In genomic region chr4:139515531-139515958, GRCh38 we compare ENCODE assay signal across 26 cellular contexts. TPM values are rescaled to one million over a fixed set of nuclear protein-coding genes. Genes with fewer than 3 reads are reported as not detected.
DNase-seq lines count a peak whose midpoint lies in the region; ATAC-seq and TF ChIP-seq lines count a peak whose summit lies in the region.
"Had no signal": no experiment of that assay in that cellular context is flagged by ENCODE, and none has a peak within 500 bp of the region (broad histone marks: within the 10 kb centered on the region; RNA-seq: fewer than 3 reads in every experiment).

No MANE protein-coding gene starts in this region.

- peaks cover 8% of the 10 kb centered on the region for H3K4me1 Mint-ChIP-seq in T-helper 17 cell
- H3K4me1 Mint-ChIP-seq: CD8-positive, alpha-beta memory T cell; IgD-negative memory B cell had no signal

- intact Hi-C loops in heart left ventricle (cut with DNase I) = no loop called here

- H3K79me2 ChIP-seq in osteoblast (ENCODE audit: insufficient read depth, low read length) = no peaks in the 10 kb centered on the region

- H3K27me3 Mint-ChIP-seq in T-helper 17 cell = no peaks in the 10 kb centered on the region
- H3K27me3 Mint-ChIP-seq: activated T-cell treated with anti-CD3 and anti-CD28 coated beads, Interleukin-2, amount 50 U/mL, for 24 hours; IgD-negative memory B cell had no signal

- no peak for ATAC-seq in T-helper 17 cell
- ATAC-seq in heart left ventricle = peak; percentile 56 to 71 (median 65)
- ATAC-seq in GM19023 (IDR thresholded peaks at IDR 0.05; ENCODE audit: unreplicated experiment) = no peak
- no peak for ATAC-seq in SK-N-SH treated with all-trans-retinoic acid at 6 μM for 48 hours
- ATAC-seq: body of pancreas had no signal

- H3K27me3 ChIP-seq in heart left ventricle (no peaks in the 10 kb centered on the region), osteoblast (ENCODE audit: insufficient read depth, low read length) (no peaks in the 10 kb centered on the region)
- H3K27me3 ChIP-seq: body of pancreas, dorsolateral prefrontal cortex, SJSA1, suprapubic skin, upper lobe of left lung had no signal

- H3K4me3 ChIP-seq in heart left ventricle = no peak overlapping the region
- no peak overlapping the region for H3K4me3 ChIP-seq in osteoblast (ENCODE audit: insufficient read depth, low read length)
- H3K4me3 ChIP-seq: body of pancreas, dorsolateral prefrontal cortex, prostate gland, SJSA1, suprapubic skin, upper lobe of left lung had no signal

- H3K27ac Mint-ChIP-seq in T-helper 17 cell = no peak overlapping the region
- H3K27ac Mint-ChIP-seq: activated T-cell treated with anti-CD3 and anti-CD28 coated beads, Interleukin-2, amount 50 U/mL, for 24 hours; CD8-positive, alpha-beta memory T cell; IgD-negative memory B cell had no signal

- peaks cover 0 to 98% (median 93%) of the 10 kb centered on the region in 9 donors for H3K36me3 ChIP-seq in heart left ventricle
- peaks cover 79% of the 10 kb centered on the region for H3K36me3 ChIP-seq in osteoblast (ENCODE audit: insufficient read depth, low read length)

- no peak overlapping the region for H3K4me2 ChIP-seq in osteoblast (ENCODE audit: insufficient read depth, low read length)

- no peak for TF ChIP-seq POLR2A in heart left ventricle (IDR thresholded peaks at IDR 0.05)

- 17 to 39% (median 24%) methylated on average over 4 of the region's 4 CpGs for WGBS in heart left ventricle, 4 donors

- H3K4me1 ChIP-seq in heart left ventricle (peaks cover 0 to 18% (median 9%) of the 10 kb centered on the region in 12 donors), osteoblast (ENCODE audit: insufficient read depth, low read length) (no peaks in the 10 kb centered on the region)
- H3K4me1 ChIP-seq: body of pancreas, prostate gland, SJSA1, suprapubic skin had no signal

- no peaks in the 10 kb centered on the region for H3K9me3 ChIP-seq in T-helper 17 cell (ENCODE audit: control insufficient read depth, low read length, poor library complexity, severe bottlenecking)
- H3K9me3 ChIP-seq in heart left ventricle = no peaks in the 10 kb centered on the region
- H3K9me3 ChIP-seq in osteoblast (ENCODE audit: low read depth, low read length) = no peaks in the 10 kb centered on the region
- H3K9me3 ChIP-seq: body of pancreas, prostate gland, SJSA1, suprapubic skin, upper lobe of left lung had no signal

- H3K27ac ChIP-seq in heart left ventricle (peak overlapping the region in 9 of 12 donors; percentile 2 to 68 (median 31)), osteoblast (ENCODE audit: low read depth, low read length) (peak overlapping the region; percentile 10)
- H3K27ac ChIP-seq: body of pancreas, prostate gland, SJSA1, suprapubic skin, upper lobe of left lung had no signal

- H3K36me3 Mint-ChIP-seq in T-helper 17 cell (ENCODE audit: low read depth) = peaks cover 4% of the 10 kb centered on the region

- no peak overlapping the region for H2AFZ ChIP-seq in osteoblast (ENCODE audit: low read length)

- peaks cover 3% of the 10 kb centered on the region for H4K20me1 ChIP-seq in osteoblast (ENCODE audit: insufficient read depth, low read length)

- no peak for TF ChIP-seq CTCF in heart left ventricle (IDR thresholded peaks at IDR 0.05)
- TF ChIP-seq CTCF in osteoblast (IDR thresholded peaks at IDR 0.05; ENCODE audit: extremely low read depth, low read depth, low read length) = no peak

- DNase-seq in T-helper 17 cell (no peak), astrocyte of the hippocampus (ENCODE audit: low read depth, low spot score) (peak; percentile 68), heart left ventricle (no peak), osteoblast (ENCODE audit: insufficient read length, low spot score, missing footprints) (no peak), KG1 (lab: John Stamatoyannopoulos, UW) (no peak)
- DNase-seq in stimulated activated CD4-positive, alpha-beta T cell treated with anti-CD3 and anti-CD28 coated beads, Interleukin-4, amount 100 ng/mL, for 1 hour = no peak
- DNase-seq: ACHN; activated CD4-positive, alpha-beta T cell treated with anti-CD3 and anti-CD28 coated beads, Interleukin-2, amount 50 U/mL, for 1 hour; activated CD4-positive, CD25-positive, alpha-beta regulatory T cell; activated gamma-delta T cell; activated T-cell treated with anti-CD3 and anti-CD28 coated beads, Interleukin-2, amount 50 U/mL, for 24 hours; body of pancreas; CD8-positive, alpha-beta memory T cell; dorsolateral prefrontal cortex; NCI-H1048; NCI-H1694; small intestine; stimulated activated naive CD4-positive, alpha-beta T cell; T-helper 1 cell; upper lobe of left lung had no signal

- H3K4me3 Mint-ChIP-seq in T-helper 17 cell = peak overlapping the region; percentile 36
- H3K4me3 Mint-ChIP-seq: activated T-cell treated with anti-CD3 and anti-CD28 coated beads, Interleukin-2, amount 50 U/mL, for 24 hours; CD8-positive, alpha-beta memory T cell; IgD-negative memory B cell had no signal

TF ChIP-seq in SK-N-SH treated with all-trans-retinoic acid at 6 μM for 48 hours, 23 proteins besides CTCF, POLR2A, EP300 and RAD21:
- no peak for TF ChIP-seq ZFP30 (CRISPR knock-in tag; IDR thresholded peaks at IDR 0.05)
- TF ChIP-seq ISL1 (CRISPR knock-in tag; IDR thresholded peaks at IDR 0.05) = no peak
- no peak for TF ChIP-seq ZNF8 (CRISPR knock-in tag; IDR thresholded peaks at IDR 0.05)
- no peak for TF ChIP-seq ZNF70 (CRISPR knock-in tag; IDR thresholded peaks at IDR 0.05)
- no peak for TF ChIP-seq POU6F1 (CRISPR knock-in tag; IDR thresholded peaks at IDR 0.05; ENCODE audit: borderline replicate concordance, low read depth)
- TF ChIP-seq GLIS3 (CRISPR knock-in tag; IDR thresholded peaks at IDR 0.05) = no peak

RNA-seq across cellular contexts. Expression of gene SETD7, which starts 40.5 kb away (rescaled TPM):
- total RNA-seq in T-helper 17 cell = 10 to 100 TPM; 29.7 to 37.9 TPM
- total RNA-seq in heart left ventricle = 10 to 100 TPM; 47.1 to 78.6 (median 61.9) TPM
- polyA plus RNA-seq in heart left ventricle = 10 to 100 TPM; 11.2 to 34.3 TPM
- 99.5 and 108 TPM in 2 replicates for total RNA-seq in osteoblast

Comparison
In these comparisons a context has a peak if more than half of its experiments do, and no peak if none do; other contexts are left out.
1. ATAC-seq: peak in heart left ventricle (4 of 4); none in T-helper 17 cell (single experiment), GM19023 (single experiment) and SK-N-SH treated with all-trans-retinoic acid at 6 μM for 48 hours (single experiment).